27 cellular contexts compared by ENCODE assay signal in the genomic region with DNA sequence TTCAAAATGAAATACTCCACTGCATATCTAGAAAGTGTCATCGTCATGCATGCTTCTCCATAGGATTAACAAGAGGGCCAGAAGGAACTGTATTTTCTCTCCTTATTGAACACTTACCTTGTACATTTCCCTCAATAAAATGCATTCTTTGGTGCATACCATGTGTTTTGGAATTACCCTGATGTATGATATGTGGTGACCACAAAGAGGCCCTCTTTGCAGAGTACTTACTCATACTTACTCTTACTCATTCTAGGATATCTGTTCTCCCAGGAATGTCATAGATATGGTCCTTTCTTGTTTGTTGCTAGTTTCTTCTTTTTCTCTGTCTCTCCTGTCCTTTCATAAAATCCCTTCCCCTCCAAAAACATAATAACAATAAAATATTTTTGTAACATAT.
DNase-seq lines count a peak whose midpoint lies in the region; ATAC-seq and TF ChIP-seq lines count a peak whose summit lies in the region.
"Had no signal": no experiment of that assay in that cellular context is flagged by ENCODE, and none has a peak within 500 bp of the region (broad histone marks: within the 10 kb centered on the region; RNA-seq: fewer than 3 reads in every experiment).

No MANE protein-coding gene starts in this region.

- H3K4me3 ChIP-seq in brain microvascular endothelial cell (ENCODE audit: low read depth, low read length), result no peak overlapping the region
- H3K4me3 ChIP-seq: GM23338, K562, Peyer's patch, SK-N-MC had no signal

- no peaks in the 10 kb centered on the region for H3K27me3 ChIP-seq in brain microvascular endothelial cell (replicated peaks)
- H3K27me3 ChIP-seq: Peyer's patch had no signal

- H3K36me3 ChIP-seq in brain microvascular endothelial cell (replicated peaks), result no peaks in the 10 kb centered on the region
- H3K36me3 ChIP-seq: Peyer's patch had no signal

- H3K27ac ChIP-seq in brain microvascular endothelial cell, result no peak overlapping the region
- H3K27ac ChIP-seq: C4-2B, Peyer's patch, SK-N-MC had no signal

- ATAC-seq in HG02884 (IDR thresholded peaks at IDR 0.05; ENCODE audit: unreplicated experiment), result peak; percentile 71
- ATAC-seq: GM23338, HCT116, HepG2, K562 had no signal

- in situ Hi-C loops in brain microvascular endothelial cell (cut with HindIII; ENCODE audit: low pct_ligation_motif_present, low sequenced_read_pairs), result no loop called here

- no peak for TF ChIP-seq CTCF in brain microvascular endothelial cell (IDR thresholded peaks at IDR 0.05; ENCODE audit: low read depth, low read length, missing control alignments)

- DNase-seq in A172 (ENCODE audit: low spot score) (peak; percentile 25), RKO (ENCODE audit: low spot score) (peak; percentile 8), brain microvascular endothelial cell (peak; percentile 29), hippocampal formation (lab: John Stamatoyannopoulos, UW) (no peak), iPS-NIHi11 (ENCODE audit: low spot score) (no peak), dermis blood vessel endothelial cell (no peak)
- DNase-seq in activated T-cell treated with anti-CD3 and anti-CD28 coated beads, Interleukin-2, amount 50 U/mL, for 48 hours, result no peak
- DNase-seq: 8988T; CD8-positive, alpha-beta memory T cell; GF-D8; MM.1S; NCI-H1048; NCI-H1417 treated with DMSO at 0.1 percent for 48 hours; NCI-H187; NCI-H2107; NCI-H2227 treated with DMSO at 0.1 percent for 48 hours; NCI-H510A; Peyer's patch; SHP77; SW 1271 had no signal

Comparison
In these comparisons a context has a peak if more than half of its experiments do, and no peak if none do; other contexts are left out.
1. DNase-seq: peak in A172 (single experiment), RKO (single experiment) and brain microvascular endothelial cell (single experiment); none in hippocampal formation (0 of 2), iPS-NIHi11 (single experiment), dermis blood vessel endothelial cell (single experiment) and activated T-cell treated with anti-CD3 and anti-CD28 coated beads, Interleukin-2, amount 50 U/mL, for 48 hours (0 of 2).